1 cellular context compared by ENCODE assay signal in the genomic region with DNA sequence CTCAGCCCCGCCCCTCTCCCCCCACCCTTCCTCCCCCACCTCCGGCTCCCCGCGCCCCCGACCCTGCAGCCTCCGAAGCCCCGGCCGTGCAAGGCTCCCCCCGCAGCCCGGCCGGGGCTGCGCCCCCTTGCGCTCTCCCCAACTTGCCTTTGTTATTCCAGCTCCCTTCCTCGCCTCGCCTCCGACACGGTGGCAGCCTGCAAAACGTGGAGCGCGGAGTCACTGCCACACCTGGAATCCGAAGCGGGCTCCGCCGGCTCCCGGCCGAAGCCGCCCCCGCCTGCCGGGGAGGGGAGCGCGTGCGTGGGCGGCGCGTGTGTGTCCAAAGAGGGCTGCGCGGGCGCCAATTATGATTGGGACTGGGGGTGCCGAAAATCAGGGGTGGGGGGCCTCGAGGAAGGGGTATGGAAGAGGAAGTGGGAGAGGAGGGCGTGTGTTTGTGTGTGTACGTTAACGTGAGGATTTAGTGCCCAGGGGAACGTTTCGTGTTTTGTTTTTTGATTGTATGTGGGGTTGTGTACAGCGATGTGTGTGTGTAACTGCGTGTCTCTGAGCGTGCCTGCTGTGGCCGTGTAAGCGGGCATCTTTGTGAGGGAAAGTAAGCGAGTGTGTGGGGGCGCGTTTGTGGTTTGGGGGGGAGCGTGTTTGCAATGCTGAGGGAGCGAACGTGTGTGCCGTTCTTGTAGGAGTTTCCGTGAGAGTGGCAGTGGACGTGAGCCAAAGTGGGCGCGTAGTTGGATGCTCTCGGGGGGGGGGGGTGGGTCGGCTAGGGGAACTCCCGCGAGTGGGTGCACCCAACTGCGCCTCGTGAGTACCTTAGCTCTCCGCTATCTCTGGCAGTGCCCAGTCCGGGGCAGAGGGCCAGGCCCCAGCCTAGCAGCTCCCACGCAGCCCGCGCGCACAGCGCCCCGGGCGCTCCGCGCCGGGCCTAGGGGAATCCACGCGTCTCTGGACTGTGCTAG.
TF ChIP-seq lines count a peak whose summit lies in the region.

No MANE protein-coding gene starts in this region.

TF ChIP-seq in HEK293, 187 proteins besides CTCF, POLR2A, EP300 and RAD21 (continued from another document and continues in another):
- TF ChIP-seq ZSCAN30 (tag by site-specific recombination; IDR thresholded peaks at IDR 0.05) (no peak), EGR2 (tag by site-specific recombination; IDR thresholded peaks at IDR 0.05; ENCODE audit: low read depth) (peak; percentile 99), ZNF292 (tag by site-specific recombination; IDR thresholded peaks at IDR 0.05; ENCODE audit: borderline replicate concordance, low read depth) (no peak), ZFP41 (tag by site-specific recombination; IDR thresholded peaks at IDR 0.05; ENCODE audit: borderline replicate concordance) (no peak), ZNF350 (tag by site-specific recombination; IDR thresholded peaks at IDR 0.05) (no peak), MYNN (tag by site-specific recombination; IDR thresholded peaks at IDR 0.05; ENCODE audit: borderline replicate concordance) (no peak), ZNF555 (tag by site-specific recombination; conservative IDR thresholded peaks at IDR 0.05) (no peak), GLIS2 (tag by site-specific recombination; IDR thresholded peaks at IDR 0.05) (peak; percentile 70), SALL2 (tag by site-specific recombination; IDR thresholded peaks at IDR 0.05; ENCODE audit: borderline replicate concordance) (no peak), ZNF830 (tag by site-specific recombination; IDR thresholded peaks at IDR 0.05; ENCODE audit: low read depth) (no peak), ZNF792 (tag by site-specific recombination; IDR thresholded peaks at IDR 0.05) (no peak), HOXD13 (CRISPR knock-in tag; IDR thresholded peaks at IDR 0.05; ENCODE audit: borderline replicate concordance) (no peak), ZNF302 (tag by site-specific recombination; IDR thresholded peaks at IDR 0.05; ENCODE audit: low read depth) (no peak), ZNF701 (tag by site-specific recombination; IDR thresholded peaks at IDR 0.05) (0 out of 2 replicates have a peak, but pooled peaks have one; percentile 13), ZBTB7A (tag by site-specific recombination; IDR thresholded peaks at IDR 0.05; ENCODE audit: low read depth) (peak; percentile 94), ZNF654 (tag by site-specific recombination; IDR thresholded peaks at IDR 0.05; ENCODE audit: low read depth) (no peak), ZNF10 (tag by site-specific recombination; IDR thresholded peaks at IDR 0.05) (no peak), ZNF354C (tag by site-specific recombination; IDR thresholded peaks at IDR 0.05; ENCODE audit: borderline replicate concordance, low read depth) (no peak), ZNF266 (tag by site-specific recombination; IDR thresholded peaks at IDR 0.05; ENCODE audit: low read depth) (no peak), ZNF248 (tag by site-specific recombination; IDR thresholded peaks at IDR 0.05) (no peak), ZNF23 (tag by site-specific recombination; IDR thresholded peaks at IDR 0.05; ENCODE audit: borderline replicate concordance) (no peak), ZNF561 (tag by site-specific recombination; IDR thresholded peaks at IDR 0.05; ENCODE audit: borderline replicate concordance) (no peak), HOXC10 (CRISPR knock-in tag; IDR thresholded peaks at IDR 0.05) (no peak), ZBTB17 (tag by site-specific recombination; IDR thresholded peaks at IDR 0.05) (peak; percentile 87), SCRT2 (tag by site-specific recombination; IDR thresholded peaks at IDR 0.05) (no peak), ZNF623 (tag by site-specific recombination; IDR thresholded peaks at IDR 0.05) (no peak), ZNF426 (tag by site-specific recombination; IDR thresholded peaks at IDR 0.05) (no peak), ZNF423 (tag by site-specific recombination; IDR thresholded peaks at IDR 0.05) (no peak), ZNF473 (tag by site-specific recombination; IDR thresholded peaks at IDR 0.05) (no peak), BCL11B (tag by site-specific recombination; IDR thresholded peaks at IDR 0.05; ENCODE audit: low read depth) (peak; percentile 36; the same call in 1 of the 2 replicates), ZNF274 (IDR thresholded peaks at IDR 0.05; ENCODE audit: low read length) (no peak), ZNF274 (tag by site-specific recombination; IDR thresholded peaks at IDR 0.05; ENCODE audit: borderline replicate concordance) (no peak), ZNF169 (tag by site-specific recombination; IDR thresholded peaks at IDR 0.05) (no peak), ZBTB1 (tag by site-specific recombination; IDR thresholded peaks at IDR 0.05) (no peak), SCRT1 (tag by site-specific recombination; IDR thresholded peaks at IDR 0.05; ENCODE audit: borderline replicate concordance) (no peak), FEZF1 (tag by site-specific recombination; IDR thresholded peaks at IDR 0.05) (peak; percentile 47; the same call in 1 of the 2 replicates)
- TF ChIP-seq, protein P1, sequence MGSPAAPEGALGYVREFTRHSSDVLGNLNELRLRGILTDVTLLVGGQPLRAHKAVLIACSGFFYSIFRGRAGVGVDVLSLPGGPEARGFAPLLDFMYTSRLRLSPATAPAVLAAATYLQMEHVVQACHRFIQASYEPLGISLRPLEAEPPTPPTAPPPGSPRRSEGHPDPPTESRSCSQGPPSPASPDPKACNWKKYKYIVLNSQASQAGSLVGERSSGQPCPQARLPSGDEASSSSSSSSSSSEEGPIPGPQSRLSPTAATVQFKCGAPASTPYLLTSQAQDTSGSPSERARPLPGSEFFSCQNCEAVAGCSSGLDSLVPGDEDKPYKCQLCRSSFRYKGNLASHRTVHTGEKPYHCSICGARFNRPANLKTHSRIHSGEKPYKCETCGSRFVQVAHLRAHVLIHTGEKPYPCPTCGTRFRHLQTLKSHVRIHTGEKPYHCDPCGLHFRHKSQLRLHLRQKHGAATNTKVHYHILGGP (tag by site-specific recombination; IDR thresholded peaks at IDR 0.05): no peak
- TF ChIP-seq, protein P2, sequence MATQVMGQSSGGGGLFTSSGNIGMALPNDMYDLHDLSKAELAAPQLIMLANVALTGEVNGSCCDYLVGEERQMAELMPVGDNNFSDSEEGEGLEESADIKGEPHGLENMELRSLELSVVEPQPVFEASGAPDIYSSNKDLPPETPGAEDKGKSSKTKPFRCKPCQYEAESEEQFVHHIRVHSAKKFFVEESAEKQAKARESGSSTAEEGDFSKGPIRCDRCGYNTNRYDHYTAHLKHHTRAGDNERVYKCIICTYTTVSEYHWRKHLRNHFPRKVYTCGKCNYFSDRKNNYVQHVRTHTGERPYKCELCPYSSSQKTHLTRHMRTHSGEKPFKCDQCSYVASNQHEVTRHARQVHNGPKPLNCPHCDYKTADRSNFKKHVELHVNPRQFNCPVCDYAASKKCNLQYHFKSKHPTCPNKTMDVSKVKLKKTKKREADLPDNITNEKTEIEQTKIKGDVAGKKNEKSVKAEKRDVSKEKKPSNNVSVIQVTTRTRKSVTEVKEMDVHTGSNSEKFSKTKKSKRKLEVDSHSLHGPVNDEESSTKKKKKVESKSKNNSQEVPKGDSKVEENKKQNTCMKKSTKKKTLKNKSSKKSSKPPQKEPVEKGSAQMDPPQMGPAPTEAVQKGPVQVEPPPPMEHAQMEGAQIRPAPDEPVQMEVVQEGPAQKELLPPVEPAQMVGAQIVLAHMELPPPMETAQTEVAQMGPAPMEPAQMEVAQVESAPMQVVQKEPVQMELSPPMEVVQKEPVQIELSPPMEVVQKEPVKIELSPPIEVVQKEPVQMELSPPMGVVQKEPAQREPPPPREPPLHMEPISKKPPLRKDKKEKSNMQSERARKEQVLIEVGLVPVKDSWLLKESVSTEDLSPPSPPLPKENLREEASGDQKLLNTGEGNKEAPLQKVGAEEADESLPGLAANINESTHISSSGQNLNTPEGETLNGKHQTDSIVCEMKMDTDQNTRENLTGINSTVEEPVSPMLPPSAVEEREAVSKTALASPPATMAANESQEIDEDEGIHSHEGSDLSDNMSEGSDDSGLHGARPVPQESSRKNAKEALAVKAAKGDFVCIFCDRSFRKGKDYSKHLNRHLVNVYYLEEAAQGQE (tag by site-specific recombination; IDR thresholded peaks at IDR 0.05): no peak
- TF ChIP-seq, protein P3, sequence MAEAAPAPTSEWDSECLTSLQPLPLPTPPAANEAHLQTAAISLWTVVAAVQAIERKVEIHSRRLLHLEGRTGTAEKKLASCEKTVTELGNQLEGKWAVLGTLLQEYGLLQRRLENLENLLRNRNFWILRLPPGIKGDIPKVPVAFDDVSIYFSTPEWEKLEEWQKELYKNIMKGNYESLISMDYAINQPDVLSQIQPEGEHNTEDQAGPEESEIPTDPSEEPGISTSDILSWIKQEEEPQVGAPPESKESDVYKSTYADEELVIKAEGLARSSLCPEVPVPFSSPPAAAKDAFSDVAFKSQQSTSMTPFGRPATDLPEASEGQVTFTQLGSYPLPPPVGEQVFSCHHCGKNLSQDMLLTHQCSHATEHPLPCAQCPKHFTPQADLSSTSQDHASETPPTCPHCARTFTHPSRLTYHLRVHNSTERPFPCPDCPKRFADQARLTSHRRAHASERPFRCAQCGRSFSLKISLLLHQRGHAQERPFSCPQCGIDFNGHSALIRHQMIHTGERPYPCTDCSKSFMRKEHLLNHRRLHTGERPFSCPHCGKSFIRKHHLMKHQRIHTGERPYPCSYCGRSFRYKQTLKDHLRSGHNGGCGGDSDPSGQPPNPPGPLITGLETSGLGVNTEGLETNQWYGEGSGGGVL (tag by site-specific recombination; IDR thresholded peaks at IDR 0.05): peak; percentile 92
- TF ChIP-seq, protein P4, sequence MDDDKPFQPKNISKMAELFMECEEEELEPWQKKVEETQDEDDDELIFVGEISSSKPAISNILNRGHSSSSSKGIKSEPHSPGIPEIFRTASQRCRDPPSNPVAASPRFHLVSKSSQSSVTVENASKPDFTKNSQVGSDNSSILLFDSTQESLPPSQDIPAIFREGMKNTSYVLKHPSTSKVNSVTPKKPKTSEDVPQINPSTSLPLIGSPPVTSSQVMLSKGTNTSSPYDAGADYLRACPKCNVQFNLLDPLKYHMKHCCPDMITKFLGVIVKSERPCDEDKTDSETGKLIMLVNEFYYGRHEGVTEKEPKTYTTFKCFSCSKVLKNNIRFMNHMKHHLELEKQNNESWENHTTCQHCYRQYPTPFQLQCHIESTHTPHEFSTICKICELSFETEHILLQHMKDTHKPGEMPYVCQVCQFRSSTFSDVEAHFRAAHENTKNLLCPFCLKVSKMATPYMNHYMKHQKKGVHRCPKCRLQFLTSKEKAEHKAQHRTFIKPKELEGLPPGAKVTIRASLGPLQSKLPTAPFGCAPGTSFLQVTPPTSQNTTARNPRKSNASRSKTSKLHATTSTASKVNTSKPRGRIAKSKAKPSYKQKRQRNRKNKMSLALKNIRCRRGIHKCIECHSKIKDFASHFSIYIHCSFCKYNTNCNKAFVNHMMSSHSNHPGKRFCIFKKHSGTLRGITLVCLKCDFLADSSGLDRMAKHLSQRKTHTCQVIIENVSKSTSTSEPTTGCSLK (tag by site-specific recombination; IDR thresholded peaks at IDR 0.05): no peak
- TF ChIP-seq, protein P5, sequence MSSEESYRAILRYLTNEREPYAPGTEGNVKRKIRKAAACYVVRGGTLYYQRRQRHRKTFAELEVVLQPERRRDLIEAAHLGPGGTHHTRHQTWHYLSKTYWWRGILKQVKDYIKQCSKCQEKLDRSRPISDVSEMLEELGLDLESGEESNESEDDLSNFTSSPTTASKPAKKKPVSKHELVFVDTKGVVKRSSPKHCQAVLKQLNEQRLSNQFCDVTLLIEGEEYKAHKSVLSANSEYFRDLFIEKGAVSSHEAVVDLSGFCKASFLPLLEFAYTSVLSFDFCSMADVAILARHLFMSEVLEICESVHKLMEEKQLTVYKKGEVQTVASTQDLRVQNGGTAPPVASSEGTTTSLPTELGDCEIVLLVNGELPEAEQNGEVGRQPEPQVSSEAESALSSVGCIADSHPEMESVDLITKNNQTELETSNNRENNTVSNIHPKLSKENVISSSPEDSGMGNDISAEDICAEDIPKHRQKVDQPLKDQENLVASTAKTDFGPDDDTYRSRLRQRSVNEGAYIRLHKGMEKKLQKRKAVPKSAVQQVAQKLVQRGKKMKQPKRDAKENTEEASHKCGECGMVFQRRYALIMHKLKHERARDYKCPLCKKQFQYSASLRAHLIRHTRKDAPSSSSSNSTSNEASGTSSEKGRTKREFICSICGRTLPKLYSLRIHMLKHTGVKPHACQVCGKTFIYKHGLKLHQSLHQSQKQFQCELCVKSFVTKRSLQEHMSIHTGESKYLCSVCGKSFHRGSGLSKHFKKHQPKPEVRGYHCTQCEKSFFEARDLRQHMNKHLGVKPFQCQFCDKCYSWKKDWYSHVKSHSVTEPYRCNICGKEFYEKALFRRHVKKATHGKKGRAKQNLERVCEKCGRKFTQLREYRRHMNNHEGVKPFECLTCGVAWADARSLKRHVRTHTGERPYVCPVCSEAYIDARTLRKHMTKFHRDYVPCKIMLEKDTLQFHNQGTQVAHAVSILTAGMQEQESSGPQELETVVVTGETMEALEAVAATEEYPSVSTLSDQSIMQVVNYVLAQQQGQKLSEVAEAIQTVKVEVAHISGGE (tag by site-specific recombination; conservative IDR thresholded peaks at IDR 0.05; ENCODE audit: low read depth): no peak
- TF ChIP-seq, protein P6, sequence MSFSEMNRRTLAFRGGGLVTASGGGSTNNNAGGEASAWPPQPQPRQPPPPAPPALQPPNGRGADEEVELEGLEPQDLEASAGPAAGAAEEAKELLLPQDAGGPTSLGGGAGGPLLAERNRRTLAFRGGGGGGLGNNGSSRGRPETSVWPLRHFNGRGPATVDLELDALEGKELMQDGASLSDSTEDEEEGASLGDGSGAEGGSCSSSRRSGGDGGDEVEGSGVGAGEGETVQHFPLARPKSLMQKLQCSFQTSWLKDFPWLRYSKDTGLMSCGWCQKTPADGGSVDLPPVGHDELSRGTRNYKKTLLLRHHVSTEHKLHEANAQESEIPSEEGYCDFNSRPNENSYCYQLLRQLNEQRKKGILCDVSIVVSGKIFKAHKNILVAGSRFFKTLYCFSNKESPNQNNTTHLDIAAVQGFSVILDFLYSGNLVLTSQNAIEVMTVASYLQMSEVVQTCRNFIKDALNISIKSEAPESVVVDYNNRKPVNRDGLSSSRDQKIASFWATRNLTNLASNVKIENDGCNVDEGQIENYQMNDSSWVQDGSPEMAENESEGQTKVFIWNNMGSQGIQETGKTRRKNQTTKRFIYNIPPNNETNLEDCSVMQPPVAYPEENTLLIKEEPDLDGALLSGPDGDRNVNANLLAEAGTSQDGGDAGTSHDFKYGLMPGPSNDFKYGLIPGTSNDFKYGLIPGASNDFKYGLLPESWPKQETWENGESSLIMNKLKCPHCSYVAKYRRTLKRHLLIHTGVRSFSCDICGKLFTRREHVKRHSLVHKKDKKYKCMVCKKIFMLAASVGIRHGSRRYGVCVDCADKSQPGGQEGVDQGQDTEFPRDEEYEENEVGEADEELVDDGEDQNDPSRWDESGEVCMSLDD (tag by site-specific recombination; IDR thresholded peaks at IDR 0.05): peak; percentile 97
